Comparison of ENCODE assay signal across 12 cellular contexts in the genomic region with DNA sequence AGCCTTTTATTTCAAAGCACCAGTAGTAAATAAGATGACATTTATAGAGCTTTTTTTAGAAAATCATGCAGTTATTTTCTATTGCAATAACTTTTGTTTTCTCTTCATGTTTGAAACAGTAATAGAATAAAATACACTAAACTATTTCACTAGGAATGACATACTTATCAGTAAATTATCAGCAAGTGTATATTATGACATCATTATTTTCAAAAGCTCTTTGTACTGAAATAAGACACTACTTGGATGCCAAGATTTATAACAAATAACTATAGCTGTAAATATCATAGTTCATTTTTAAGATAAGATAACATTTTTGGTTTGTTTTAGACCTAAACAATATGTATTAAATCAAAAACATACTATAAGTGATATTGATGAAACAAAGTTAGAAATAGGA. TPM values are rescaled to one million over a fixed set of nuclear protein-coding genes. Genes with fewer than 3 reads are reported as not detected.
"Had no signal": no experiment of that assay in that cellular context is flagged by ENCODE, and none has a peak within 500 bp of the region (broad histone marks: within the 10 kb centered on the region; RNA-seq: fewer than 3 reads in every experiment).

No MANE protein-coding gene starts in this region.

- FAIRE-seq: K562 had no signal

- ATAC-seq: HCT116, K562 had no signal

- H3K36me3 ChIP-seq: HAP-1 had no signal

- H3K27ac ChIP-seq: GM23248, HL-60 had no signal

- H3K4me1 ChIP-seq: HAP-1 had no signal

- H3K9me3 ChIP-seq: HAP-1 had no signal

- H3K4me3 ChIP-seq: GM23248, HAP-1, K562 had no signal

- DNase-seq: GM23248, GOT3, H7, IMR-90, Kasumi-1, KG1 had no signal

RNA-seq across cellular contexts. Expression of a gene that starts 56.8 kb away (rescaled TPM):
- total RNA-seq: GM23248, H4, H7, HT1080, IMR-90, K562 had no signal
- polyA plus RNA-seq: GM23248, IMR-90 had no signal
